In genomic region chr20:63846938-63847373, GRCh38 we compare ENCODE assay signal across 16 cellular contexts. TPM values are rescaled to one million over a fixed set of nuclear protein-coding genes. Genes with fewer than 3 reads are reported as not detected.
DNase-seq lines count a peak whose midpoint lies in the region; ATAC-seq, FAIRE-seq and TF ChIP-seq lines count a peak whose summit lies in the region.
"Had no signal": no experiment of that assay in that cellular context is flagged by ENCODE, and none has a peak within 500 bp of the region (broad histone marks: within the 10 kb centered on the region; RNA-seq: fewer than 3 reads in every experiment).

No MANE protein-coding gene starts in this region.

- peak overlapping the region in 1 of 2 donors; percentile 34 for H3K9ac ChIP-seq in kidney (ENCODE audit: low read length in 2 of 2)
- H3K9ac ChIP-seq: KMS-11 had no signal

- no peak for FAIRE-seq in kidney (lab: Jason Lieb, UNC)

- no peaks in the 10 kb centered on the region; the same call in none of the 2 replicates for H3K27me3 Mint-ChIP-seq in WTC11 (ENCODE audit: low read depth)

- H3K4me1 ChIP-seq in kidney (ENCODE audit: control insufficient read depth in 1 of 2, insufficient read depth in 1 of 2, low read depth in 1 of 2, low read length in 2 of 2) (peaks cover 5 to 21% of the 10 kb centered on the region in 2 donors), suprapubic skin (peaks cover 31% of the 10 kb centered on the region)

- 82% methylated on average over 1 of the region's 3 CpGs for WGBS in suprapubic skin

- no peak overlapping the region for H3K27ac Mint-ChIP-seq in WTC11
- H3K27ac Mint-ChIP-seq: activated CD8-positive, alpha-beta T cell treated with anti-CD3 and anti-CD28 coated beads, Interleukin-2, amount 10 ng/mL, durations not matched to agents 7 days and 5 days; naive B cell had no signal

- H3K4me3 ChIP-seq in HL-60 (replicated peaks; ENCODE audit: insufficient read depth, low read length) (no peak overlapping the region), kidney (ENCODE audit: low read length in 2 of 2) (peak overlapping the region; percentile 12 to 27), suprapubic skin (no peak overlapping the region)

- ATAC-seq in WTC11 (peak; percentile 5; the same call in 1 of the 2 replicates), HG02973 (IDR thresholded peaks at IDR 0.05; ENCODE audit: unreplicated experiment) (no peak)

- H3K4me3 Mint-ChIP-seq in WTC11 = no peak overlapping the region
- H3K4me3 Mint-ChIP-seq: activated CD8-positive, alpha-beta T cell treated with anti-CD3 and anti-CD28 coated beads, Interleukin-2, amount 10 ng/mL, durations not matched to agents 7 days and 5 days; naive B cell had no signal

- H3K27me3 ChIP-seq in HL-60 (ENCODE audit: insufficient read depth, poor library complexity, severe bottlenecking) (peaks cover 7% of the 10 kb centered on the region), suprapubic skin (peaks cover 26% of the 10 kb centered on the region)

- DNase-seq in HL-60 (ENCODE audit: low read depth in 1 of 2, low spot score in 1 of 2) (no peak), WTC11 (ENCODE audit: low spot score) (no peak), kidney (no peak), suprapubic skin (ENCODE audit: low spot score in 2 of 2) (no peak), DMS153 (lab: John Stamatoyannopoulos, UW) (no peak), COLO668 (lab: John Stamatoyannopoulos, UW; ENCODE audit: unreplicated experiment) (no peak), AG20443 (ENCODE audit: low spot score) (no peak)
- DNase-seq: DMS79 treated with DMSO at 0.1 percent for 48 hours; naive B cell; NCI-H345; stimulated activated CD4-positive, alpha-beta T cell treated with anti-CD3 and anti-CD28 coated beads, Interleukin-1b, Interleukin-23, amount 100 ng/mL, for 48 hours had no signal

- no peak for TF ChIP-seq POLR2A in suprapubic skin (IDR thresholded peaks at IDR 0.05)

- intact Hi-C loops in kidney (cut with DNase I) = no loop called here

- TF ChIP-seq EP300 in suprapubic skin (IDR thresholded peaks at IDR 0.05) = no peak

- peak overlapping the region; percentile 47; the same call in 1 of the 2 replicates for H3K27ac ChIP-seq in HL-60 (replicated peaks)
- peak overlapping the region; percentile 54 to 55 for H3K27ac ChIP-seq in kidney (ENCODE audit: low read depth in 2 of 2, low read length in 2 of 2)
- H3K27ac ChIP-seq in suprapubic skin = peak overlapping the region; percentile 51
- H3K27ac ChIP-seq: KMS-11 had no signal

- H3K36me3 Mint-ChIP-seq in WTC11 = no peaks in the 10 kb centered on the region
- H3K36me3 Mint-ChIP-seq: naive B cell had no signal

- H3K36me3 ChIP-seq in kidney (ENCODE audit: control insufficient read depth in 1 of 2, insufficient read depth in 2 of 2, low read length in 2 of 2) = no peaks in the 10 kb centered on the region
- H3K36me3 ChIP-seq in suprapubic skin = no peaks in the 10 kb centered on the region

- peaks cover 24% of the 10 kb centered on the region for H3K4me1 Mint-ChIP-seq in WTC11

- TF ChIP-seq CTCF in HL-60 (IDR thresholded peaks at IDR 0.05; ENCODE audit: insufficient read depth, low read length) (no peak), WTC11 (IDR thresholded peaks at IDR 0.05) (no peak), kidney (IDR thresholded peaks at IDR 0.05; ENCODE audit: borderline replicate concordance, extremely low read depth, insufficient read depth) (no peak), suprapubic skin (IDR thresholded peaks at IDR 0.05) (no peak)

- POLR2A ChIA-PET in WTC11 (lab: Charles Lee) = interaction anchor here (0.5 to 1.6 kb wide), 6 partner anchors 9 to 1486 kb away, joined by 4 to 22 read pairs (median 6); partner anchors contain the start of gene TPD52L2

- H3K9me3 ChIP-seq in kidney (ENCODE audit: control insufficient read depth in 1 of 2, low read length in 2 of 2) (no peaks in the 10 kb centered on the region), suprapubic skin (no peaks in the 10 kb centered on the region)

- CTCF ChIA-PET in WTC11 (lab: Charles Lee) = interaction anchor here (0.6 to 3.0 kb wide), 8 partner anchors 8 to 309 kb away, joined by 3 to 19 read pairs (median 11); partner anchors contain the start of genes PRPF6, PTK6 and TPD52L2

- H3K9me3 Mint-ChIP-seq in WTC11 = no peaks in the 10 kb centered on the region
- H3K9me3 Mint-ChIP-seq: naive B cell had no signal

TF ChIP-seq in WTC11, 78 proteins besides CTCF, POLR2A, EP300 and RAD21:
- TF ChIP-seq ZBTB43 (CRISPR knock-in tag; IDR thresholded peaks at IDR 0.05) (peak; percentile 86; the same call in 1 of the 2 replicates), NFYB (CRISPR knock-in tag; conservative IDR thresholded peaks at IDR 0.05; ENCODE audit: low read depth) (no peak)

RNA-seq across cellular contexts. Expression of gene ABHD16B, which starts 14.3 kb away (rescaled TPM):
- total RNA-seq in WTC11 (2021) (0.11 TPM in 1 of 3 replicates, not detected in the others), kidney (not detected), suprapubic skin (not detected)
- polyA plus RNA-seq in kidney (ENCODE audit: insufficient read depth, low read depth, low replicate concordance) = not detected
- total RNA-seq: activated CD8-positive, alpha-beta T cell treated with anti-CD3 and anti-CD28 coated beads, Interleukin-2, amount 10 ng/mL, durations not matched to agents 7 days and 5 days; H4 had no signal
- polyA plus RNA-seq: BJ had no signal

RNA-seq across cellular contexts. Expression of gene ZBTB46, which starts 15.9 kb away (rescaled TPM):
- total RNA-seq in WTC11 (2021) (18.9 to 20.1 TPM (median 20.1 TPM) in 3 replicates), kidney (24.0 TPM), suprapubic skin (1 to 10 TPM; 3.4 to 5.1 (median 4.4) TPM)
- 4.5 TPM for polyA plus RNA-seq in kidney (ENCODE audit: insufficient read depth, low read depth, low replicate concordance)

RNA-seq across cellular contexts. Expression of gene TPD52L2, which starts 18.1 kb away (rescaled TPM):
- total RNA-seq in WTC11 (2021) = 80.8 to 87.2 TPM (median 85.6 TPM) in 3 replicates
- total RNA-seq in kidney = 78.0 TPM
- 73.1 TPM for polyA plus RNA-seq in kidney (ENCODE audit: insufficient read depth, low read depth, low replicate concordance)
- 10 to 100 TPM; 66.5 to 87.4 (median 74.1) TPM for total RNA-seq in suprapubic skin

RNA-seq across cellular contexts. Expression of gene DNAJC5, which starts 48.0 kb away (rescaled TPM):
- 28.5 to 31.5 TPM (median 29.6 TPM) in 3 replicates for total RNA-seq in WTC11 (2021)
- total RNA-seq in kidney = 52.3 TPM
- polyA plus RNA-seq in kidney (ENCODE audit: insufficient read depth, low read depth, low replicate concordance) = 24.4 TPM
- 10 to 100 TPM; 36.4 to 62.0 (median 53.7) TPM for total RNA-seq in suprapubic skin

Comparison
In these comparisons a context has a peak if more than half of its experiments do, and no peak if none do; other contexts are left out.
1. H3K4me3 ChIP-seq: peak in kidney (2 of 2); none in HL-60 (single experiment) and suprapubic skin (single experiment).
2. Peak in every context shown above with its lines, with median percentiles within 50 percentile points of each other: H3K27ac ChIP-seq.